ENCODE assay signal across 8 cellular contexts in genomic region chr3:197599089-197599765, GRCh38. TPM values are rescaled to one million over a fixed set of nuclear protein-coding genes. Genes with fewer than 3 reads are reported as not detected.
DNase-seq lines count a peak whose midpoint lies in the region; ATAC-seq, FAIRE-seq and TF ChIP-seq lines count a peak whose summit lies in the region.

No MANE protein-coding gene starts in this region.

- POLR2A ChIA-PET in HCT116 (lab: Charles Lee) = no interaction called here

- peak overlapping the region; percentile 49 for H3K9ac ChIP-seq in HCT116 (ENCODE audit: low read length)

- no TSS peak for BruUV-seq in HCT116 (replicated peaks; lab: Mats Ljungman, UMichigan)

- H3K36me3 ChIP-seq in HCT116 (ENCODE audit: control insufficient read depth in 1 of 2, insufficient read depth in 2 of 2, low read length in 2 of 2) (no peaks in the 10 kb centered on the region), ascending aorta (no peaks in the 10 kb centered on the region), small intestine (ENCODE audit: control insufficient read depth in 2 of 2, insufficient read depth in 2 of 2, low read length in 2 of 2) (no peaks in the 10 kb centered on the region)

- H2AFZ ChIP-seq in HCT116 (ENCODE audit: low read depth, low read length, poor library complexity, severe bottlenecking) = no peak overlapping the region

- H3K27me3 ChIP-seq in HCT116 (ENCODE audit: insufficient read depth, low read length) (no peaks in the 10 kb centered on the region), ascending aorta (no peaks in the 10 kb centered on the region), small intestine (ENCODE audit: control insufficient read depth in 2 of 2, insufficient read depth in 2 of 2, low read length in 2 of 2) (no peaks in the 10 kb centered on the region)

- H3K9me3 ChIP-seq in HCT116 (ENCODE audit: control insufficient read depth in 1 of 2, insufficient read depth in 1 of 2, low read depth in 1 of 2, low read length in 2 of 2) (no peaks in the 10 kb centered on the region), ascending aorta (no peaks in the 10 kb centered on the region), small intestine (ENCODE audit: control insufficient read depth, low read depth) (no peaks in the 10 kb centered on the region)

- TF ChIP-seq RAD21 in HCT116 (IDR thresholded peaks at IDR 0.05; ENCODE audit: low read depth) = peak; percentile 92

- no peak for TF ChIP-seq POLR2A in HCT116 (IDR thresholded peaks at IDR 0.05; ENCODE audit: borderline replicate concordance, extremely low read depth, insufficient read depth, insufficient read length)

- H4K20me1 ChIP-seq in HCT116 (ENCODE audit: insufficient read depth) = no peaks in the 10 kb centered on the region

- DNase-seq in EH (ENCODE audit: low read depth) (peak; percentile 80), HCT116 (ENCODE audit: low read depth, low spot score) (peak; percentile 60), RPMI8226 (peak; percentile 81), ascending aorta (ENCODE audit: low spot score in 2 of 2) (peak; percentile 22 to 82), hepatic stellate cell (ENCODE audit: low spot score) (peak; percentile 88), small intestine (peak; percentile 76), NCI-H1417 treated with DMSO at 0.1 percent for 48 hours (lab: John Stamatoyannopoulos, UW) (no peak), kidney glomerular epithelial cell (lab: John Stamatoyannopoulos, UW) (no peak)

- CTCF ChIA-PET in HCT116 (lab: Charles Lee) = interaction anchor here (0.6 to 1.8 kb wide), 19 partner anchors 8 to 1076 kb away, joined by 3 to 12 read pairs (median 4); partner anchors contain the start of gene FYTTD1

- TF ChIP-seq CTCF in HCT116 (IDR thresholded peaks at IDR 0.05 in 2 of 3, conservative IDR thresholded peaks at IDR 0.05 in 1 of 3; ENCODE audit: borderline replicate concordance in 1 of 3, insufficient read depth in 1 of 3, low read depth in 2 of 3, low read length in 2 of 3) = peak; percentile 78 to 94 (median 81)
- TF ChIP-seq CTCF in ascending aorta (IDR thresholded peaks at IDR 0.05) = peak; percentile 79 to 90 (median 83)

- FAIRE-seq in small intestine (lab: Jason Lieb, UNC) = no peak

- intact Hi-C loops in HCT116 (cut with micrococcal nuclease) (no loop called here), ascending aorta (cut with DNase I) (no loop called here)

- RAD21 ChIA-PET in HCT116 (lab: Charles Lee; ENCODE audit: low non-redundant PET in 1 of 2, low total read pairs in 2 of 2, uncharacterized antibody in 2 of 2, unreplicated experiment in 2 of 2) = no interaction called here

- no peaks in the 10 kb centered on the region for H3K9me2 ChIP-seq in HCT116 (ENCODE audit: insufficient read depth)

- H3K79me2 ChIP-seq in HCT116 (ENCODE audit: insufficient read depth, low read length) = no peaks in the 10 kb centered on the region

- H3K27ac ChIP-seq in HCT116 (ENCODE audit: low read depth, low read length) (peak overlapping the region; percentile 31; the same call in 1 of the 2 replicates), ascending aorta (no peak overlapping the region), small intestine (ENCODE audit: low read depth in 1 of 2, low read length in 1 of 2) (no peak overlapping the region)

- H3K4me1 ChIP-seq in HCT116 (ENCODE audit: control insufficient read depth in 1 of 2, insufficient read depth in 2 of 2, low read length in 2 of 2) = peaks cover 6 to 16% of the 10 kb centered on the region in 2 experiments
- H3K4me1 ChIP-seq in ascending aorta = peaks cover 0 to 7% of the 10 kb centered on the region in 2 donors
- H3K4me1 ChIP-seq in small intestine (ENCODE audit: control insufficient read depth in 2 of 2, insufficient read depth in 1 of 2, low read depth in 1 of 2, low read length in 1 of 2) = peaks cover 5% of the 10 kb centered on the region in 2 donors

- H3K4me3 ChIP-seq in HCT116 (replicated peaks in 1 of 2; ENCODE audit: low read depth in 1 of 2, low read length in 2 of 2) (peak overlapping the region; percentile 34 to 58), ascending aorta (peak overlapping the region in 1 of 2 donors; percentile 47), small intestine (ENCODE audit: low read depth in 1 of 2, low read length in 2 of 2) (no peak overlapping the region)

- peak; percentile 94 for ATAC-seq in HCT116

- WGBS in small intestine, 3 donors = 23 to 26% (median 25%) methylated on average over 22 of the region's 22 CpGs

- H3K4me2 ChIP-seq in HCT116 (ENCODE audit: low read length) = peak overlapping the region; percentile 85

TF ChIP-seq in HCT116, 20 proteins besides CTCF, POLR2A, EP300 and RAD21:
- TF ChIP-seq ZFX (IDR thresholded peaks at IDR 0.05) (no peak), MAX (IDR thresholded peaks at IDR 0.05) (no peak), SRF (IDR thresholded peaks at IDR 0.05; ENCODE audit: low read depth) (no peak), FOSL1 (IDR thresholded peaks at IDR 0.05; ENCODE audit: low read depth) (no peak), SIN3A (IDR thresholded peaks at IDR 0.05; ENCODE audit: low read depth) (no peak), ZBTB33 (IDR thresholded peaks at IDR 0.05; ENCODE audit: extremely low read depth, insufficient replicate concordance, low read length) (no peak), ATF3 (IDR thresholded peaks at IDR 0.05) (no peak), POLR2AphosphoS5 (IDR thresholded peaks at IDR 0.05; ENCODE audit: low read depth, low read length) (no peak), ELF1 (IDR thresholded peaks at IDR 0.05; ENCODE audit: borderline replicate concordance, low read depth) (no peak), EZH2 (IDR thresholded peaks at IDR 0.05) (no peak), EZH2phosphoT487 (IDR thresholded peaks at IDR 0.05; ENCODE audit: borderline replicate concordance) (no peak), ZNF274 (IDR thresholded peaks at IDR 0.05; ENCODE audit: low read depth, low read length) (no peak), CEBPB (IDR thresholded peaks at IDR 0.05; ENCODE audit: low read depth) (no peak), YY1 (IDR thresholded peaks at IDR 0.05; ENCODE audit: extremely low read depth, insufficient replicate concordance, low read depth, low read length) (no peak), EGR1 (IDR thresholded peaks at IDR 0.05; ENCODE audit: low read depth) (no peak), REST (IDR thresholded peaks at IDR 0.05; ENCODE audit: low read depth) (no peak)

RNA-seq across cellular contexts. Expression of gene BDH1, which starts 43.5 kb away (rescaled TPM):
- 26.6 TPM for total RNA-seq in HCT116 (2021; ENCODE audit: unreplicated experiment)
- 23.7 and 32.0 TPM in 2 replicates for polyA plus RNA-seq in HCT116 (2012)
- not detected for total RNA-seq in ascending aorta
- polyA plus RNA-seq in small intestine = 100 to 1,000 TPM in 1 of 3 donors, 10 to 100 TPM in 2; 71.1 to 101 (median 84.1) TPM

Comparison
In these comparisons a context has a peak if more than half of its experiments do, and no peak if none do; other contexts are left out.
1. DNase-seq: peak in EH (single experiment), HCT116 (single experiment), RPMI8226 (single experiment), ascending aorta (2 of 2), hepatic stellate cell (single experiment) and small intestine (single experiment); none in NCI-H1417 treated with DMSO at 0.1 percent for 48 hours (single experiment) and kidney glomerular epithelial cell (single experiment).
2. H3K4me3 ChIP-seq: peak in HCT116 (2 of 2); none in small intestine (0 of 2).
3. RNA of gene BDH1, which starts 43.5 kb away (total RNA-seq): 26.6 TPM in HCT116 (single experiment); not detected in ascending aorta (single experiment); every median in the first group is over 10 times any median in the second.